ENCODE assay signal across 8 cellular contexts in genomic region chr19:19515764-19516519, GRCh38. TPM values are rescaled to one million over a fixed set of nuclear protein-coding genes. Genes with fewer than 3 reads are reported as not detected.
DNase-seq lines count a peak whose midpoint lies in the region; ATAC-seq and TF ChIP-seq lines count a peak whose summit lies in the region.

NDUFA13 (plus strand) TSS chr19:19516225; CDS start chr19:19516239, 14 bp downstream.

- ATAC-seq in GM21576 (IDR thresholded peaks at IDR 0.05; ENCODE audit: unreplicated experiment), result peak; percentile 93

- TF ChIP-seq EP300 in Ishikawa (IDR thresholded peaks at IDR 0.05; ENCODE audit: borderline replicate concordance), result no peak

- peak; percentile 70 for DNase-seq in DMS 273 treated with DMSO at 0.1 percent for 48 hours (lab: John Stamatoyannopoulos, UW)
- peak; percentile 72 for DNase-seq in OCI-M2 (lab: John Stamatoyannopoulos, UW; ENCODE audit: unreplicated experiment)
- peak; percentile 95 for DNase-seq in activated T-cell treated with anti-CD3 and anti-CD28 coated beads for 4 hours
- peak; percentile 94 to 96 for DNase-seq in erythroblast (lab: John Stamatoyannopoulos, UW)
- peak; percentile 96 for DNase-seq in mucosa of gallbladder (ENCODE audit: low spot score)
- peak; percentile 89 for DNase-seq in stimulated activated CD8-positive, alpha-beta memory T cell treated with anti-CD3 and anti-CD28 coated beads, Interleukin-4, amount 100 ng/mL, for 24 hours (ENCODE audit: low read depth)

- TF ChIP-seq RAD21 in Ishikawa (IDR thresholded peaks at IDR 0.05; ENCODE audit: low read depth), result no peak

- TF ChIP-seq POLR2A in erythroblast (IDR thresholded peaks at IDR 0.05; ENCODE audit: low read length), result peak; percentile 84

TF ChIP-seq in Ishikawa, 13 proteins besides CTCF, POLR2A, EP300 and RAD21:
- TF ChIP-seq REST (IDR thresholded peaks at IDR 0.05; ENCODE audit: low read depth), result no peak
- no peak for TF ChIP-seq CEBPB (IDR thresholded peaks at IDR 0.05)
- no peak for TF ChIP-seq FOXM1 (IDR thresholded peaks at IDR 0.05; ENCODE audit: borderline replicate concordance, low read depth)
- 0 out of 2 replicates have a peak, but pooled peaks have one; percentile 43 for TF ChIP-seq CREB1 (IDR thresholded peaks at IDR 0.05; ENCODE audit: low read depth)
- TF ChIP-seq USF1 (IDR thresholded peaks at IDR 0.05), result peak; percentile 8; the same call in 1 of the 2 replicates
- no peak for TF ChIP-seq ZBTB7A (IDR thresholded peaks at IDR 0.05; ENCODE audit: low read depth)
- TF ChIP-seq TEAD4 (IDR thresholded peaks at IDR 0.05), result peak; percentile 16; the same call in 1 of the 2 replicates
- TF ChIP-seq EGR1 (IDR thresholded peaks at IDR 0.05), result peak; percentile 85; the same call in 1 of the 2 replicates
- no peak for TF ChIP-seq NFIC (IDR thresholded peaks at IDR 0.05)
- TF ChIP-seq MAX (IDR thresholded peaks at IDR 0.05), result peak; percentile 76; the same call in 1 of the 2 replicates
- peak; percentile 56; the same call in 1 of the 2 replicates for TF ChIP-seq TCF12 (IDR thresholded peaks at IDR 0.05; ENCODE audit: low read depth)
- TF ChIP-seq YY1 (IDR thresholded peaks at IDR 0.05; ENCODE audit: low read depth), result peak; percentile 100
- peak; percentile 96 for TF ChIP-seq TAF1 (IDR thresholded peaks at IDR 0.05; ENCODE audit: low read depth)

RNA-seq across cellular contexts. Expression of gene NDUFA13, which starts in this region (rescaled TPM):
- 376 TPM for total RNA-seq in mucosa of gallbladder

Comparison
In these comparisons a context has a peak if more than half of its experiments do, and no peak if none do; other contexts are left out.
1. Peak in every context shown above with its lines: DNase-seq and ATAC-seq.